In genomic region chr22:39473856-39474255, GRCh38 we compare ENCODE assay signal across 16 cellular contexts. TPM values are rescaled to one million over a fixed set of nuclear protein-coding genes. Genes with fewer than 3 reads are reported as not detected.
DNase-seq lines count a peak whose midpoint lies in the region; ATAC-seq, FAIRE-seq and TF ChIP-seq lines count a peak whose summit lies in the region.
"Had no signal": no experiment of that assay in that cellular context is flagged by ENCODE, and none has a peak within 500 bp of the region (broad histone marks: within the 10 kb centered on the region; RNA-seq: fewer than 3 reads in every experiment).

No MANE protein-coding gene starts in this region.

- FAIRE-seq in HepG2 (lab: Jason Lieb, UNC), result no peak

- H3K27ac ChIP-seq in HepG2 (ENCODE audit: extremely low read length, insufficient read depth, low read length) (no peak overlapping the region), right lobe of liver (no peak overlapping the region), mesodermal cell (ENCODE audit: low read depth, low read length, severe bottlenecking) (peak overlapping the region; percentile 87), vagina (peak overlapping the region; percentile 13)
- H3K27ac ChIP-seq: PC-9, uterus had no signal

- H3K4me2 ChIP-seq in HepG2 (ENCODE audit: low read depth, low read length), result peak overlapping the region; percentile 32; the same call in 1 of the 2 replicates
- H3K4me2 ChIP-seq: PC-9 had no signal

- intact Hi-C loops in HepG2 (cut with micrococcal nuclease; ENCODE audit: unreplicated experiment), result no loop called here
- intact Hi-C loops in right lobe of liver (cut with DNase I), result no loop called here
- intact Hi-C loops in vagina (cut with DNase I), result no loop called here

- no peaks in the 10 kb centered on the region for H3K9me3 ChIP-seq in HepG2 (ENCODE audit: low read length)
- no peaks in the 10 kb centered on the region for H3K9me3 ChIP-seq in right lobe of liver
- H3K9me3 ChIP-seq in mesodermal cell (ENCODE audit: control insufficient read depth, low read length), result no peaks in the 10 kb centered on the region
- no peaks in the 10 kb centered on the region for H3K9me3 ChIP-seq in vagina
- H3K9me3 ChIP-seq: esophagus muscularis mucosa, uterus had no signal

- no peak for TF ChIP-seq EP300 in HepG2 (IDR thresholded peaks at IDR 0.05; ENCODE audit: low read depth in 2 of 2, low read length in 2 of 2)
- TF ChIP-seq EP300 in HepG2 (CRISPR knock-in tag; IDR thresholded peaks at IDR 0.05; ENCODE audit: borderline replicate concordance), result no peak

- ATAC-seq in HepG2 (no peak), right lobe of liver (no peak)
- ATAC-seq: CD8-positive, alpha-beta T cell had no signal

- no TSS peak for BruUV-seq in HepG2 (replicated peaks; lab: Mats Ljungman, UMichigan)

- H4K20me1 ChIP-seq in HepG2 (ENCODE audit: insufficient read depth, low read length), result no peaks in the 10 kb centered on the region

- CTCF ChIA-PET in HepG2 (lab: Yijun Ruan, JAX; ENCODE audit: low intra/inter-chr PET ratio, low total read pairs), result no interaction called here

- TF ChIP-seq POLR2A in HepG2 (IDR thresholded peaks at IDR 0.05; ENCODE audit: insufficient read depth in 1 of 2, low read depth in 2 of 2, low read length in 2 of 2) (no peak), right lobe of liver (IDR thresholded peaks at IDR 0.05) (no peak), vagina (IDR thresholded peaks at IDR 0.05) (no peak)

- in situ Hi-C loops in HepG2 (cut with HindIII; ENCODE audit: extremely low pct_ligation_motif_present, low pct_unique_long_range_greater_than_20kb), result no loop called here

- TF ChIP-seq RAD21 in HepG2 (CRISPR knock-in tag; IDR thresholded peaks at IDR 0.05), result no peak

- peaks cover 1 to 12% of the 10 kb centered on the region in 2 experiments; a peak in 3 of 5 replicates for H3K27me3 ChIP-seq in HepG2 (ENCODE audit: control insufficient read depth in 1 of 2, insufficient read depth in 2 of 2, low read length in 2 of 2)
- H3K27me3 ChIP-seq in right lobe of liver, result no peaks in the 10 kb centered on the region
- no peaks in the 10 kb centered on the region for H3K27me3 ChIP-seq in vagina
- H3K27me3 ChIP-seq: uterus had no signal

- 0% methylated on average over 3 of the region's 5 CpGs for WGBS in HepG2 (ENCODE audit: low lambda C conversion rate)
- no CpG with 5 or more reads among the region's 5 CpGs for WGBS in right lobe of liver (ENCODE audit: insufficient coverage, low coverage, low lambda C conversion rate, missing lambda C conversion rate)
- 92 to 97% methylated on average over 3 to 5 of the region's 5 CpGs for WGBS in mesodermal cell (ENCODE audit: insufficient coverage in 2 of 2), 2 experiments

- H3K36me3 ChIP-seq in HepG2 (replicated peaks in 1 of 2; ENCODE audit: control insufficient read depth in 1 of 2, insufficient read depth in 2 of 2, low read length in 2 of 2) (no peaks in the 10 kb centered on the region), right lobe of liver (no peaks in the 10 kb centered on the region), mesodermal cell (ENCODE audit: control insufficient read depth, insufficient read depth, low read length) (peaks cover 17% of the 10 kb centered on the region), vagina (no peaks in the 10 kb centered on the region)
- H3K36me3 ChIP-seq: esophagus muscularis mucosa, uterus had no signal

- TF ChIP-seq CTCF in HepG2 (CRISPR knock-in tag; IDR thresholded peaks at IDR 0.05) (no peak), right lobe of liver (IDR thresholded peaks at IDR 0.05) (no peak), vagina (IDR thresholded peaks at IDR 0.05) (no peak)

- H3K9ac ChIP-seq in HepG2 (ENCODE audit: insufficient read depth, low read depth, low read length), result no peak overlapping the region

- no peak overlapping the region for H3K4me3 ChIP-seq in HepG2 (replicated peaks in 1 of 3; ENCODE audit: insufficient read depth in 1 of 3, low read depth in 2 of 3, low read length in 3 of 3)
- H3K4me3 ChIP-seq in right lobe of liver, result no peak overlapping the region
- H3K4me3 ChIP-seq in mesodermal cell (ENCODE audit: extremely low read depth, insufficient read depth, low read length, poor library complexity, severe bottlenecking), result no peak overlapping the region
- no peak overlapping the region for H3K4me3 ChIP-seq in vagina
- H3K4me3 ChIP-seq: esophagus muscularis mucosa, PC-9, uterus had no signal

- H2AFZ ChIP-seq in HepG2 (ENCODE audit: low read length), result no peak overlapping the region
- H2AFZ ChIP-seq: PC-9 had no signal

- DNase-seq in HepG2 (ENCODE audit: low spot score) (no peak), right lobe of liver (no peak), vagina (ENCODE audit: extremely low spot score in 2 of 2) (no peak), NCI-H2196 (lab: John Stamatoyannopoulos, UW; ENCODE audit: unreplicated experiment) (no peak), DMS79 treated with DMSO at 0.1 percent for 48 hours (lab: John Stamatoyannopoulos, UW) (no peak)
- DNase-seq: anterior cingulate cortex; left cardiac atrium; natural killer cell; NCI-H1694 treated with DMSO at 0.1 percent for 48 hours; NCI-H510A; stimulated activated CD4-positive, alpha-beta T cell treated with anti-CD3 and anti-CD28 coated beads, Interleukin-2, amount 100 ng/mL, for 24 hours; uterus had no signal

- H3K4me1 ChIP-seq in HepG2 (ENCODE audit: insufficient read depth, low read length), result peaks cover 68% of the 10 kb centered on the region
- peaks cover 0 to 11% (median 0%) of the 10 kb centered on the region in 4 donors for H3K4me1 ChIP-seq in right lobe of liver
- peaks cover 79% of the 10 kb centered on the region for H3K4me1 ChIP-seq in mesodermal cell (ENCODE audit: control insufficient read depth, insufficient read depth, low read length, poor library complexity, severe bottlenecking)
- H3K4me1 ChIP-seq in vagina, result peaks cover 38% of the 10 kb centered on the region
- H3K4me1 ChIP-seq: uterus had no signal

- POLR2A ChIA-PET in HepG2 (lab: Yijun Ruan, JAX), result interaction anchor here (1.4 to 1.7 kb wide), 2 partner anchors 46 to 570 kb away, joined by 4 to 6 read pairs; no protein-coding TSS in a partner anchor

- H3K79me2 ChIP-seq in HepG2 (ENCODE audit: insufficient read depth, low read length), result no peaks in the 10 kb centered on the region

RNA-seq across cellular contexts. Expression of gene MGAT3, which starts 17.0 kb away (rescaled TPM):
- total RNA-seq in HepG2 (2016; rRNA removed; fragmentation: Illumina TruSeq; extraction: Trizol), result 0.15 TPM in 1 of 2 replicates, not detected in the other
- total RNA-seq in HepG2 (2016; cell fraction: cytosol; rRNA removed; fragmentation: Illumina TruSeq; extraction: Trizol; ENCODE audit: low read depth), result not detected in 2 replicates
- 0.02 TPM in 1 of 2 replicates, not detected in the other for total RNA-seq in HepG2 (2016; cell fraction: insoluble cytoplasmic fraction; rRNA removed; fragmentation: Illumina TruSeq; extraction: Trizol)
- total RNA-seq in HepG2 (2016; cell fraction: membrane; rRNA removed; fragmentation: Illumina TruSeq; extraction: Trizol), result not detected in 2 replicates
- not detected in 2 replicates for total RNA-seq in HepG2 (2016; cell fraction: nucleus; rRNA removed; fragmentation: Illumina TruSeq; extraction: Trizol)
- polyA plus RNA-seq in HepG2 (2011; rRNA removed), result 0.04 and 0.11 TPM in 2 replicates
- polyA plus RNA-seq in HepG2 (2011; cell fraction: cytosol; rRNA removed), result 0.03 and 0.11 TPM in 2 replicates
- 0.05 and 0.13 TPM in 2 replicates for polyA plus RNA-seq in HepG2 (2011; cell fraction: nucleus; rRNA removed)
- polyA plus RNA-seq in HepG2 (2012), result 0.08 and 0.09 TPM in 2 replicates
- not detected in 2 replicates for polyA plus RNA-seq in HepG2 (2016; cell fraction: cytosol; fragmentation: Illumina TruSeq; extraction: Trizol; ENCODE audit: low read depth)
- polyA plus RNA-seq in HepG2 (2016; cell fraction: insoluble cytoplasmic fraction; fragmentation: Illumina TruSeq; extraction: Trizol; ENCODE audit: low read depth), result not detected in 2 replicates
- not detected in 2 replicates for polyA plus RNA-seq in HepG2 (2016; cell fraction: membrane; fragmentation: Illumina TruSeq; extraction: Trizol; ENCODE audit: low read depth)
- 0.11 TPM in 1 of 2 replicates, not detected in the other for polyA plus RNA-seq in HepG2 (2016; cell fraction: nucleus; fragmentation: Illumina TruSeq; extraction: Trizol; ENCODE audit: insufficient read depth, low read depth)
- polyA minus RNA-seq in HepG2 (2011; rRNA and poly(A)+ RNA removed; ENCODE audit: low replicate concordance), result 0.10 and 0.33 TPM in 2 replicates
- polyA minus RNA-seq in HepG2 (2011; cell fraction: cytosol; rRNA and poly(A)+ RNA removed), result 0.20 TPM in 1 of 2 replicates, not detected in the other
- not detected in 2 replicates for polyA minus RNA-seq in HepG2 (2011; cell fraction: nucleus; rRNA and poly(A)+ RNA removed)
- under 1 TPM in 5 of 6 experiments, not detected in 1; 0.05 to 0.38 (median 0.07) TPM for total RNA-seq in right lobe of liver
- polyA plus RNA-seq in mesodermal cell (2013, experiment 1 of 2), result 15.7 TPM
- polyA plus RNA-seq in mesodermal cell (2013, experiment 2 of 2), result 14.9 TPM
- total RNA-seq in vagina, result 0.98 TPM
- total RNA-seq: PC-9 had no signal

RNA-seq across cellular contexts. Expression of gene MIEF1, which starts 28.2 kb away (rescaled TPM):
- 34.8 and 41.4 TPM in 2 replicates for total RNA-seq in HepG2 (2016; rRNA removed; fragmentation: Illumina TruSeq; extraction: Trizol)
- 5.5 and 6.5 TPM in 2 replicates for total RNA-seq in HepG2 (2016; cell fraction: cytosol; rRNA removed; fragmentation: Illumina TruSeq; extraction: Trizol; ENCODE audit: low read depth)
- total RNA-seq in HepG2 (2016; cell fraction: insoluble cytoplasmic fraction; rRNA removed; fragmentation: Illumina TruSeq; extraction: Trizol), result 33.7 and 36.8 TPM in 2 replicates
- 22.9 and 23.9 TPM in 2 replicates for total RNA-seq in HepG2 (2016; cell fraction: membrane; rRNA removed; fragmentation: Illumina TruSeq; extraction: Trizol)
- 26.2 and 27.8 TPM in 2 replicates for total RNA-seq in HepG2 (2016; cell fraction: nucleus; rRNA removed; fragmentation: Illumina TruSeq; extraction: Trizol)
- polyA plus RNA-seq in HepG2 (2011; rRNA removed), result 21.7 and 22.3 TPM in 2 replicates
- 19.7 and 20.6 TPM in 2 replicates for polyA plus RNA-seq in HepG2 (2011; cell fraction: cytosol; rRNA removed)
- polyA plus RNA-seq in HepG2 (2011; cell fraction: nucleus; rRNA removed), result 24.5 and 25.2 TPM in 2 replicates
- 28.6 and 29.6 TPM in 2 replicates for polyA plus RNA-seq in HepG2 (2012)
- polyA plus RNA-seq in HepG2 (2016; cell fraction: cytosol; fragmentation: Illumina TruSeq; extraction: Trizol; ENCODE audit: low read depth), result 2.6 and 3.1 TPM in 2 replicates
- polyA plus RNA-seq in HepG2 (2016; cell fraction: insoluble cytoplasmic fraction; fragmentation: Illumina TruSeq; extraction: Trizol; ENCODE audit: low read depth), result 31.2 and 35.5 TPM in 2 replicates
- polyA plus RNA-seq in HepG2 (2016; cell fraction: membrane; fragmentation: Illumina TruSeq; extraction: Trizol; ENCODE audit: low read depth), result 11.4 and 11.8 TPM in 2 replicates
- polyA plus RNA-seq in HepG2 (2016; cell fraction: nucleus; fragmentation: Illumina TruSeq; extraction: Trizol; ENCODE audit: insufficient read depth, low read depth), result 32.6 and 32.8 TPM in 2 replicates
- 36.4 and 63.8 TPM in 2 replicates for polyA minus RNA-seq in HepG2 (2011; rRNA and poly(A)+ RNA removed; ENCODE audit: low replicate concordance)
- 19.3 and 21.8 TPM in 2 replicates for polyA minus RNA-seq in HepG2 (2011; cell fraction: cytosol; rRNA and poly(A)+ RNA removed)
- 27.2 and 33.9 TPM in 2 replicates for polyA minus RNA-seq in HepG2 (2011; cell fraction: nucleus; rRNA and poly(A)+ RNA removed)
- 10 to 100 TPM; 17.4 to 24.4 (median 21.5) TPM for total RNA-seq in right lobe of liver
- 25.4 TPM for polyA plus RNA-seq in mesodermal cell (2013, experiment 1 of 2)
- 22.0 TPM for polyA plus RNA-seq in mesodermal cell (2013, experiment 2 of 2)
- 18.9 TPM for total RNA-seq in vagina

RNA-seq across cellular contexts. Expression of gene ATF4, which starts 46.5 kb away (rescaled TPM):
- total RNA-seq in HepG2 (2016; rRNA removed; fragmentation: Illumina TruSeq; extraction: Trizol), result 442 and 486 TPM in 2 replicates
- 489 and 519 TPM in 2 replicates for total RNA-seq in HepG2 (2016; cell fraction: cytosol; rRNA removed; fragmentation: Illumina TruSeq; extraction: Trizol; ENCODE audit: low read depth)
- total RNA-seq in HepG2 (2016; cell fraction: insoluble cytoplasmic fraction; rRNA removed; fragmentation: Illumina TruSeq; extraction: Trizol), result 409 and 471 TPM in 2 replicates
- total RNA-seq in HepG2 (2016; cell fraction: membrane; rRNA removed; fragmentation: Illumina TruSeq; extraction: Trizol), result 1,028 and 1,060 TPM in 2 replicates
- 286 and 328 TPM in 2 replicates for total RNA-seq in HepG2 (2016; cell fraction: nucleus; rRNA removed; fragmentation: Illumina TruSeq; extraction: Trizol)
- polyA plus RNA-seq in HepG2 (2011; rRNA removed), result 1,157 and 1,297 TPM in 2 replicates
- polyA plus RNA-seq in HepG2 (2011; cell fraction: cytosol; rRNA removed), result 1,218 and 1,254 TPM in 2 replicates
- 1,279 and 1,395 TPM in 2 replicates for polyA plus RNA-seq in HepG2 (2011; cell fraction: nucleus; rRNA removed)
- 465 and 610 TPM in 2 replicates for polyA plus RNA-seq in HepG2 (2012)
- polyA plus RNA-seq in HepG2 (2016; cell fraction: cytosol; fragmentation: Illumina TruSeq; extraction: Trizol; ENCODE audit: low read depth), result 745 and 811 TPM in 2 replicates
- 563 and 623 TPM in 2 replicates for polyA plus RNA-seq in HepG2 (2016; cell fraction: insoluble cytoplasmic fraction; fragmentation: Illumina TruSeq; extraction: Trizol; ENCODE audit: low read depth)
- 1,265 and 1,282 TPM in 2 replicates for polyA plus RNA-seq in HepG2 (2016; cell fraction: membrane; fragmentation: Illumina TruSeq; extraction: Trizol; ENCODE audit: low read depth)
- 710 and 725 TPM in 2 replicates for polyA plus RNA-seq in HepG2 (2016; cell fraction: nucleus; fragmentation: Illumina TruSeq; extraction: Trizol; ENCODE audit: insufficient read depth, low read depth)
- 242 and 314 TPM in 2 replicates for polyA minus RNA-seq in HepG2 (2011; rRNA and poly(A)+ RNA removed; ENCODE audit: low replicate concordance)
- polyA minus RNA-seq in HepG2 (2011; cell fraction: cytosol; rRNA and poly(A)+ RNA removed), result 175 and 193 TPM in 2 replicates
- 213 and 242 TPM in 2 replicates for polyA minus RNA-seq in HepG2 (2011; cell fraction: nucleus; rRNA and poly(A)+ RNA removed)
- total RNA-seq in right lobe of liver, result 100 to 1,000 TPM; 114 to 187 (median 157) TPM
- polyA plus RNA-seq in mesodermal cell (2013, experiment 1 of 2), result 441 TPM
- polyA plus RNA-seq in mesodermal cell (2013, experiment 2 of 2), result 444 TPM
- total RNA-seq in vagina, result 246 TPM

RNA-seq across cellular contexts. Expression of gene RPS19BP1, which starts 58.7 kb away (rescaled TPM):
- total RNA-seq in HepG2 (2016; rRNA removed; fragmentation: Illumina TruSeq; extraction: Trizol), result 81.3 and 88.2 TPM in 2 replicates
- 128 and 142 TPM in 2 replicates for total RNA-seq in HepG2 (2016; cell fraction: cytosol; rRNA removed; fragmentation: Illumina TruSeq; extraction: Trizol; ENCODE audit: low read depth)
- total RNA-seq in HepG2 (2016; cell fraction: insoluble cytoplasmic fraction; rRNA removed; fragmentation: Illumina TruSeq; extraction: Trizol), result 77.0 and 92.6 TPM in 2 replicates
- 138 and 159 TPM in 2 replicates for total RNA-seq in HepG2 (2016; cell fraction: membrane; rRNA removed; fragmentation: Illumina TruSeq; extraction: Trizol)
- total RNA-seq in HepG2 (2016; cell fraction: nucleus; rRNA removed; fragmentation: Illumina TruSeq; extraction: Trizol), result 32.9 and 36.8 TPM in 2 replicates
- 44.3 and 47.8 TPM in 2 replicates for polyA plus RNA-seq in HepG2 (2011; rRNA removed)
- 48.9 and 72.7 TPM in 2 replicates for polyA plus RNA-seq in HepG2 (2011; cell fraction: cytosol; rRNA removed)
- 39.6 and 43.4 TPM in 2 replicates for polyA plus RNA-seq in HepG2 (2011; cell fraction: nucleus; rRNA removed)
- 22.5 and 32.4 TPM in 2 replicates for polyA plus RNA-seq in HepG2 (2012)
- polyA plus RNA-seq in HepG2 (2016; cell fraction: cytosol; fragmentation: Illumina TruSeq; extraction: Trizol; ENCODE audit: low read depth), result 155 and 179 TPM in 2 replicates
- polyA plus RNA-seq in HepG2 (2016; cell fraction: insoluble cytoplasmic fraction; fragmentation: Illumina TruSeq; extraction: Trizol; ENCODE audit: low read depth), result 84.3 and 101 TPM in 2 replicates
- 130 and 146 TPM in 2 replicates for polyA plus RNA-seq in HepG2 (2016; cell fraction: membrane; fragmentation: Illumina TruSeq; extraction: Trizol; ENCODE audit: low read depth)
- polyA plus RNA-seq in HepG2 (2016; cell fraction: nucleus; fragmentation: Illumina TruSeq; extraction: Trizol; ENCODE audit: insufficient read depth, low read depth), result 72.3 and 78.7 TPM in 2 replicates
- polyA minus RNA-seq in HepG2 (2011; rRNA and poly(A)+ RNA removed; ENCODE audit: low replicate concordance), result 8.8 and 14.5 TPM in 2 replicates
- 7.8 and 8.0 TPM in 2 replicates for polyA minus RNA-seq in HepG2 (2011; cell fraction: cytosol; rRNA and poly(A)+ RNA removed)
- 12.2 and 13.9 TPM in 2 replicates for polyA minus RNA-seq in HepG2 (2011; cell fraction: nucleus; rRNA and poly(A)+ RNA removed)
- 100 to 1,000 TPM in 2 of 6 experiments, 10 to 100 TPM in 4; 31.0 to 104 (median 32.8) TPM for total RNA-seq in right lobe of liver
- 73.1 TPM for polyA plus RNA-seq in mesodermal cell (2013, experiment 1 of 2)
- 64.7 TPM for polyA plus RNA-seq in mesodermal cell (2013, experiment 2 of 2)
- 107 TPM for total RNA-seq in vagina

Comparison
In these comparisons a context has a peak if more than half of its experiments do, and no peak if none do; other contexts are left out.
1. H3K27ac ChIP-seq: peak in mesodermal cell (single experiment) and vagina (single experiment); none in HepG2 (single experiment) and right lobe of liver (0 of 3).